Comparison of ENCODE assay signal across 15 cellular contexts in the genomic region with DNA sequence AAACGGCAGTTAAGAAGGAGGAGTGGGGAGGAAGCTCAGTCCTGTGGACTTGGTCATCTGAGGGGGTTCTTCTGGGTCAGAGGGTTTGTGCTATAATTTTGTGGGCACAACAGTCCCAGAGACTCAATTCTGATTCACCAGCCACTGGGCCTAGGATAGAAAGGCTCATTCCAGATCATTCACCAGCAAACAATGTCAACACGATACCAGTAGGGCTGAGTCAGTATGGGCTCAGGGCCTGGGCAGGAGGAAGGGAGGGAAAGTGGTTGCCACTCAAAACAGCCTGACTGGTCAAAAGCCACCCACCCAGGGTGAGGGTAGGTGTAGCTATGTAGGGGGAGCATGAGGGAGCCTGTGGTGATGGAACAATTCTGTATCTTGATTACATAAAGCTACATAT.
DNase-seq lines count a peak whose midpoint lies in the region; ATAC-seq, FAIRE-seq and TF ChIP-seq lines count a peak whose summit lies in the region.
"Had no signal": no experiment of that assay in that cellular context is flagged by ENCODE, and none has a peak within 500 bp of the region (broad histone marks: within the 10 kb centered on the region; RNA-seq: fewer than 3 reads in every experiment).

No MANE protein-coding gene starts in this region.

- peak; percentile 81 for DNase-seq in A172 (ENCODE audit: low spot score)
- DNase-seq in HS-5 (ENCODE audit: low read depth), result peak; percentile 92
- peak; percentile 95 for DNase-seq in astrocyte (ENCODE audit: low read depth)
- peak; percentile 75 for DNase-seq in kidney epithelial cell (ENCODE audit: low read depth)
- no peak for DNase-seq in stimulated activated CD8-positive, alpha-beta memory T cell treated with anti-CD3 and anti-CD28 coated beads, Interleukin-4, amount 100 ng/mL, for 48 hours
- DNase-seq in NCI-H345 (lab: John Stamatoyannopoulos, UW), result no peak
- DNase-seq: body of pancreas; DND-41; islet precursor cell; NCI-H1694 treated with DMSO at 0.1 percent for 48 hours; stimulated activated CD4-positive, alpha-beta T cell treated with anti-CD3 and anti-CD28 coated beads, Interleukin-2, amount 100 ng/mL, for 24 hours had no signal

- TF ChIP-seq CTCF in astrocyte (IDR thresholded peaks at IDR 0.05; ENCODE audit: insufficient read depth, low read depth, low read length) (no peak), kidney epithelial cell (IDR thresholded peaks at IDR 0.05; ENCODE audit: insufficient read depth, low read length, poor library complexity, severe bottlenecking) (no peak)

- H3K4me3 ChIP-seq in astrocyte (ENCODE audit: insufficient read depth, low read depth, low read length) (no peak overlapping the region), kidney epithelial cell (ENCODE audit: low read depth, low read length) (no peak overlapping the region)
- H3K4me3 ChIP-seq: body of pancreas had no signal

- H3K36me3 ChIP-seq in astrocyte (ENCODE audit: insufficient read depth, low read length) (no peaks in the 10 kb centered on the region), kidney epithelial cell (ENCODE audit: control insufficient read depth, insufficient read depth, low read length) (no peaks in the 10 kb centered on the region)

- H3K27me3 Mint-ChIP-seq in astrocyte (ENCODE audit: low read depth, unreplicated experiment), result no peaks in the 10 kb centered on the region
- no peaks in the 10 kb centered on the region for H3K27me3 Mint-ChIP-seq in stimulated activated memory B cell treated with anti-CD40 and anti-IgM and Interleukin-4, amounts not matched to agents 10 μg/mL and 1 μg/mL and 100 μg/mL, for 72 hours
- H3K27me3 Mint-ChIP-seq: stimulated activated naive CD8-positive, alpha-beta T cell treated with anti-CD3 and anti-CD28 coated beads, Interleukin-15, Interleukin-2, amounts not matched to agents 100 ng/mL and 50 ng/mL, for 24 hours had no signal

- H3K9me3 ChIP-seq in astrocyte (ENCODE audit: insufficient read depth, low read depth, low read length), result no peaks in the 10 kb centered on the region
- H3K9me3 ChIP-seq: body of pancreas had no signal

- H3K4me1 ChIP-seq in astrocyte (ENCODE audit: insufficient read depth, low read length), result peaks cover 62% of the 10 kb centered on the region
- H3K4me1 ChIP-seq: body of pancreas had no signal

- peak overlapping the region; percentile 95 for H3K27ac ChIP-seq in astrocyte (ENCODE audit: low read depth, low read length)
- H3K27ac ChIP-seq: body of pancreas had no signal

- H3K79me2 ChIP-seq in astrocyte (ENCODE audit: insufficient read depth, low read length), result no peaks in the 10 kb centered on the region

- H3K36me3 Mint-ChIP-seq in astrocyte (ENCODE audit: low read depth, unreplicated experiment), result peaks cover 2% of the 10 kb centered on the region
- peaks cover 46% of the 10 kb centered on the region for H3K36me3 Mint-ChIP-seq in stimulated activated memory B cell treated with anti-CD40 and anti-IgM and Interleukin-4, amounts not matched to agents 10 μg/mL and 1 μg/mL and 100 μg/mL, for 72 hours

- H3K27me3 ChIP-seq in astrocyte (ENCODE audit: insufficient read depth, low read length) (no peaks in the 10 kb centered on the region), kidney epithelial cell (ENCODE audit: control insufficient read depth, insufficient read depth, low read length) (no peaks in the 10 kb centered on the region)
- H3K27me3 ChIP-seq: body of pancreas had no signal

- peaks cover 56% of the 10 kb centered on the region for H3K4me1 Mint-ChIP-seq in astrocyte (ENCODE audit: low read depth, unreplicated experiment)
- no peaks in the 10 kb centered on the region for H3K4me1 Mint-ChIP-seq in stimulated activated memory B cell treated with anti-CD40 and anti-IgM and Interleukin-4, amounts not matched to agents 10 μg/mL and 1 μg/mL and 100 μg/mL, for 72 hours

- H3K4me2 ChIP-seq in astrocyte (ENCODE audit: low read length), result peak overlapping the region; percentile 69

- peak overlapping the region; percentile 78 for H3K9ac ChIP-seq in astrocyte (ENCODE audit: low read length)

- peak; percentile 96 for FAIRE-seq in astrocyte (lab: Jason Lieb, UNC)
- FAIRE-seq: A204.1 had no signal

- ATAC-seq in stimulated activated memory B cell treated with anti-CD40 and anti-IgM and Interleukin-4, amounts not matched to agents 10 μg/mL and 1 μg/mL and 100 μg/mL, for 72 hours, result no peak
- no peak for ATAC-seq in GM21717 (IDR thresholded peaks at IDR 0.05; ENCODE audit: unreplicated experiment)
- ATAC-seq: body of pancreas had no signal

- H3K27ac Mint-ChIP-seq in astrocyte (ENCODE audit: unreplicated experiment), result peak overlapping the region; percentile 72
- H3K27ac Mint-ChIP-seq in stimulated activated memory B cell treated with anti-CD40 and anti-IgM and Interleukin-4, amounts not matched to agents 10 μg/mL and 1 μg/mL and 100 μg/mL, for 72 hours, result no peak overlapping the region
- H3K27ac Mint-ChIP-seq: stimulated activated naive CD8-positive, alpha-beta T cell treated with anti-CD3 and anti-CD28 coated beads, Interleukin-15, Interleukin-2, amounts not matched to agents 100 ng/mL and 50 ng/mL, for 24 hours had no signal

- no peaks in the 10 kb centered on the region for H4K20me1 ChIP-seq in astrocyte (ENCODE audit: insufficient read depth, low read length)

- H3K4me3 Mint-ChIP-seq in astrocyte (ENCODE audit: unreplicated experiment), result no peak overlapping the region
- no peak overlapping the region for H3K4me3 Mint-ChIP-seq in stimulated activated memory B cell treated with anti-CD40 and anti-IgM and Interleukin-4, amounts not matched to agents 10 μg/mL and 1 μg/mL and 100 μg/mL, for 72 hours
- H3K4me3 Mint-ChIP-seq: stimulated activated naive CD8-positive, alpha-beta T cell treated with anti-CD3 and anti-CD28 coated beads, Interleukin-15, Interleukin-2, amounts not matched to agents 100 ng/mL and 50 ng/mL, for 24 hours had no signal

- H2AFZ ChIP-seq in astrocyte (ENCODE audit: low read depth, low read length), result no peak overlapping the region

- no peaks in the 10 kb centered on the region for H3K9me3 Mint-ChIP-seq in astrocyte (ENCODE audit: unreplicated experiment)
- H3K9me3 Mint-ChIP-seq in stimulated activated memory B cell treated with anti-CD40 and anti-IgM and Interleukin-4, amounts not matched to agents 10 μg/mL and 1 μg/mL and 100 μg/mL, for 72 hours, result no peaks in the 10 kb centered on the region
- H3K9me3 Mint-ChIP-seq: stimulated activated naive CD8-positive, alpha-beta T cell treated with anti-CD3 and anti-CD28 coated beads, Interleukin-15, Interleukin-2, amounts not matched to agents 100 ng/mL and 50 ng/mL, for 24 hours had no signal

Comparison
In these comparisons a context has a peak if more than half of its experiments do, and no peak if none do; other contexts are left out.
1. DNase-seq: peak in A172 (single experiment), HS-5 (single experiment), astrocyte (single experiment) and kidney epithelial cell (single experiment); none in stimulated activated CD8-positive, alpha-beta memory T cell treated with anti-CD3 and anti-CD28 coated beads, Interleukin-4, amount 100 ng/mL, for 48 hours (single experiment) and NCI-H345 (single experiment).